ENCODE assay signal across 14 cellular contexts in genomic region chr17:78249836-78250806, GRCh38. TPM values are rescaled to one million over a fixed set of nuclear protein-coding genes. Genes with fewer than 3 reads are reported as not detected.
DNase-seq lines count a peak whose midpoint lies in the region; ATAC-seq and TF ChIP-seq lines count a peak whose summit lies in the region.
"Had no signal": no experiment of that assay in that cellular context is flagged by ENCODE, and none has a peak within 500 bp of the region (broad histone marks: within the 10 kb centered on the region; RNA-seq: fewer than 3 reads in every experiment).

No MANE protein-coding gene starts in this region.

- H3K27ac Mint-ChIP-seq in CD4-positive, CD25-positive, alpha-beta regulatory T cell = peak overlapping the region in 2 of 3 donors; percentile 49 to 87
- H3K27ac Mint-ChIP-seq: stimulated activated naive CD8-positive, alpha-beta T cell treated with anti-CD3 and anti-CD28 coated beads, Interleukin-15, Interleukin-2, amounts not matched to agents 100 ng/mL and 50 ng/mL, for 24 hours had no signal

- no peak overlapping the region for H2AFZ ChIP-seq in osteoblast (ENCODE audit: low read length)

- H4K20me1 ChIP-seq in osteoblast (ENCODE audit: insufficient read depth, low read length) = no peaks in the 10 kb centered on the region

- peaks cover 41% of the 10 kb centered on the region for H3K4me1 ChIP-seq in CD4-positive, CD25-positive, alpha-beta regulatory T cell (ENCODE audit: control insufficient read depth, insufficient read depth, low read length, poor library complexity, severe bottlenecking)
- peaks cover 36% of the 10 kb centered on the region for H3K4me1 ChIP-seq in NT2/D1 (ENCODE audit: insufficient read depth, insufficient read length)
- peaks cover 9% of the 10 kb centered on the region for H3K4me1 ChIP-seq in osteoblast (ENCODE audit: insufficient read depth, low read length)
- no peaks in the 10 kb centered on the region for H3K4me1 ChIP-seq in HAP-1

- no peaks in the 10 kb centered on the region for H3K36me3 Mint-ChIP-seq in CD4-positive, CD25-positive, alpha-beta regulatory T cell

- intact Hi-C loops in dorsolateral prefrontal cortex (cut with DNase I) = loop anchor here (1.0 to 5.0 kb wide), 5 partner anchors 73 to 172 kb away; no protein-coding TSS in a partner anchor

- H3K79me2 ChIP-seq in osteoblast (ENCODE audit: insufficient read depth, low read length) = no peaks in the 10 kb centered on the region

- TF ChIP-seq CTCF in dorsolateral prefrontal cortex (IDR thresholded peaks at IDR 0.05 in 54 of 56, conservative IDR thresholded peaks at IDR 0.05 in 2 of 56; ENCODE audit: low read depth in 1 of 56, partially characterized antibody in 56 of 56) (no peak), osteoblast (IDR thresholded peaks at IDR 0.05; ENCODE audit: extremely low read depth, low read depth, low read length) (no peak)

- no peak overlapping the region for H3K4me3 Mint-ChIP-seq in CD4-positive, CD25-positive, alpha-beta regulatory T cell
- H3K4me3 Mint-ChIP-seq: stimulated activated naive CD8-positive, alpha-beta T cell treated with anti-CD3 and anti-CD28 coated beads, Interleukin-15, Interleukin-2, amounts not matched to agents 100 ng/mL and 50 ng/mL, for 24 hours had no signal

- H3K36me3 ChIP-seq in CD4-positive, CD25-positive, alpha-beta regulatory T cell (ENCODE audit: control insufficient read depth, insufficient read depth, low read length) = no peaks in the 10 kb centered on the region
- H3K36me3 ChIP-seq in NT2/D1 (ENCODE audit: insufficient read depth, insufficient read length, low read length) (no peaks in the 10 kb centered on the region), osteoblast (ENCODE audit: insufficient read depth, low read length) (no peaks in the 10 kb centered on the region), HAP-1 (replicated peaks) (no peaks in the 10 kb centered on the region)
- H3K36me3 ChIP-seq: heart left ventricle had no signal

- peak overlapping the region; percentile 71 for H3K9ac ChIP-seq in NT2/D1 (ENCODE audit: insufficient read length, low read depth)

- no peaks in the 10 kb centered on the region for H3K27me3 ChIP-seq in CD4-positive, CD25-positive, alpha-beta regulatory T cell (ENCODE audit: control insufficient read depth, insufficient read depth, low read length)
- H3K27me3 ChIP-seq in NT2/D1 (ENCODE audit: insufficient read depth, insufficient read length) = no peaks in the 10 kb centered on the region
- no peaks in the 10 kb centered on the region for H3K27me3 ChIP-seq in dorsolateral prefrontal cortex
- H3K27me3 ChIP-seq in osteoblast (ENCODE audit: insufficient read depth, low read length) = peaks cover 6% of the 10 kb centered on the region
- H3K27me3 ChIP-seq in HAP-1 (ENCODE audit: low read depth) = no peaks in the 10 kb centered on the region
- H3K27me3 ChIP-seq: heart left ventricle had no signal

- H3K4me2 ChIP-seq in osteoblast (ENCODE audit: insufficient read depth, low read length) = no peak overlapping the region

- no peak overlapping the region for H3K27ac ChIP-seq in CD4-positive, CD25-positive, alpha-beta regulatory T cell (ENCODE audit: insufficient read depth, low read length, poor library complexity, severe bottlenecking)
- H3K27ac ChIP-seq in dorsolateral prefrontal cortex (peak overlapping the region; percentile 29 to 100 (median 83)), osteoblast (ENCODE audit: low read depth, low read length) (no peak overlapping the region)

- no peak for ATAC-seq in CD4-positive, CD25-positive, alpha-beta regulatory T cell (ENCODE audit: low read depth in 2 of 2)

- H3K4me1 Mint-ChIP-seq in CD4-positive, CD25-positive, alpha-beta regulatory T cell = peaks cover 0 to 50% (median 24%) of the 10 kb centered on the region in 4 donors

- in situ Hi-C loops in HAP-1 (cut with MboI; ENCODE audit: low sequenced_read_pairs) = no loop called here

- peaks cover 9% of the 10 kb centered on the region for H3K27me3 Mint-ChIP-seq in CD4-positive, CD25-positive, alpha-beta regulatory T cell
- H3K27me3 Mint-ChIP-seq: stimulated activated naive CD8-positive, alpha-beta T cell treated with anti-CD3 and anti-CD28 coated beads, Interleukin-15, Interleukin-2, amounts not matched to agents 100 ng/mL and 50 ng/mL, for 24 hours had no signal

- no peak for DNase-seq in CD4-positive, CD25-positive, alpha-beta regulatory T cell
- no peak for DNase-seq in NT2/D1 (ENCODE audit: low read depth, low spot score)
- no peak for DNase-seq in dorsolateral prefrontal cortex
- DNase-seq in osteoblast (ENCODE audit: insufficient read length, low spot score, missing footprints) = peak; percentile 64
- no peak for DNase-seq in HAP-1 (ENCODE audit: low spot score in 2 of 2)
- no peak for DNase-seq in NCI-H146 (lab: John Stamatoyannopoulos, UW)
- DNase-seq in glomerular visceral epithelial cell (ENCODE audit: extremely low spot score) = no peak
- no peak for DNase-seq in occipital lobe (lab: John Stamatoyannopoulos, UW)

- no peak overlapping the region for H3K4me3 ChIP-seq in CD4-positive, CD25-positive, alpha-beta regulatory T cell (ENCODE audit: low read depth, low read length)
- H3K4me3 ChIP-seq in NT2/D1 (ENCODE audit: insufficient read length, low read depth) (peak overlapping the region; percentile 22), dorsolateral prefrontal cortex (peak overlapping the region in 36 of 59 donors; percentile 10 to 58 (median 30)), osteoblast (ENCODE audit: insufficient read depth, low read length) (no peak overlapping the region), HAP-1 (no peak overlapping the region)

- H3K9me3 ChIP-seq in CD4-positive, CD25-positive, alpha-beta regulatory T cell (ENCODE audit: control insufficient read depth in 2 of 2, low read length in 2 of 2) = no peaks in the 10 kb centered on the region
- peaks cover 6% of the 10 kb centered on the region; the same call in 1 of the 2 replicates for H3K9me3 ChIP-seq in NT2/D1 (ENCODE audit: insufficient read depth, low read length)
- no peaks in the 10 kb centered on the region for H3K9me3 ChIP-seq in osteoblast (ENCODE audit: low read depth, low read length)
- no peaks in the 10 kb centered on the region for H3K9me3 ChIP-seq in HAP-1

- peaks cover 0 to 3% (median 0%) of the 10 kb centered on the region in 7 donors for H3K9me3 Mint-ChIP-seq in CD4-positive, CD25-positive, alpha-beta regulatory T cell
- H3K9me3 Mint-ChIP-seq: stimulated activated naive CD8-positive, alpha-beta T cell treated with anti-CD3 and anti-CD28 coated beads, Interleukin-15, Interleukin-2, amounts not matched to agents 100 ng/mL and 50 ng/mL, for 24 hours had no signal

RNA-seq across cellular contexts. Expression of gene TMEM235, which starts 18.7 kb away (rescaled TPM):
- not detected for total RNA-seq in CD4-positive, CD25-positive, alpha-beta regulatory T cell
- not detected for polyA plus RNA-seq in CD4-positive, CD25-positive, alpha-beta regulatory T cell
- total RNA-seq in dorsolateral prefrontal cortex (100 to 1,000 TPM in 1 of 120 experiments, 10 to 100 TPM in 97, 1 to 10 TPM in 22; 2.9 to 101 (median 20.6) TPM), osteoblast (not detected in 2 replicates), occipital lobe (not detected)
- total RNA-seq: H4, heart left ventricle, renal cortical epithelial cell, SK-MEL-5, urinary bladder had no signal
- polyA plus RNA-seq: heart left ventricle, urinary bladder had no signal

RNA-seq across cellular contexts. Expression of gene BIRC5, which starts 36.1 kb away (rescaled TPM):
- total RNA-seq in CD4-positive, CD25-positive, alpha-beta regulatory T cell = 2.7 TPM
- polyA plus RNA-seq in CD4-positive, CD25-positive, alpha-beta regulatory T cell = 10 to 100 TPM in 1 of 4 donors, 1 to 10 TPM in 3; 2.8 to 11.5 (median 7.5) TPM
- total RNA-seq in dorsolateral prefrontal cortex (1 to 10 TPM in 29 of 120 experiments, under 1 TPM in 66, not detected in 25; 0.16 to 2.8 (median 0.68) TPM), osteoblast (8.0 and 11.5 TPM in 2 replicates), occipital lobe (7.3 TPM)

Comparison
In these comparisons a context has a peak if more than half of its experiments do, and no peak if none do; other contexts are left out.
1. H3K27ac ChIP-seq: peak in dorsolateral prefrontal cortex (59 of 59); none in CD4-positive, CD25-positive, alpha-beta regulatory T cell (single experiment) and osteoblast (single experiment).
2. H3K4me3 ChIP-seq: peak in NT2/D1 (single experiment) and dorsolateral prefrontal cortex (36 of 59); none in CD4-positive, CD25-positive, alpha-beta regulatory T cell (single experiment), osteoblast (single experiment) and HAP-1 (single experiment).